In genomic region chr12:113478351-113479011, GRCh38 we compare ENCODE assay signal across 21 cellular contexts. TPM values are rescaled to one million over a fixed set of nuclear protein-coding genes. Genes with fewer than 3 reads are reported as not detected.
"Had no signal": no experiment of that assay in that cellular context is flagged by ENCODE, and none has a peak within 500 bp of the region (broad histone marks: within the 10 kb centered on the region; RNA-seq: fewer than 3 reads in every experiment).

No MANE protein-coding gene starts in this region.

- DNase-seq: activated CD4-positive, alpha-beta T cell treated with anti-CD3 and anti-CD28 coated beads, Interleukin-2, amount 50 U/mL, for 4 hours; activated CD4-positive, CD25-positive, alpha-beta regulatory T cell treated with anti-CD3 and anti-CD28 coated beads, Interleukin-2, amount 50 U/mL, for 72 hours; activated naive CD4-positive, alpha-beta T cell treated with anti-CD3 and anti-CD28 coated beads, Interleukin-2, amount 10 ng/mL, durations not matched to agents 7 days and 5 days; activated T-cell treated with anti-CD3 and anti-CD28 coated beads, Interleukin-2, amount 50 U/mL, for 24 hours; adrenal gland; mesendoderm; spleen; SW 1271; T-helper 9 cell; upper lobe of right lung had no signal

- H3K4me1 ChIP-seq: adrenal gland, upper lobe of right lung had no signal

- H3K79me2 ChIP-seq: hepatocyte had no signal

- FAIRE-seq: endometrium had no signal

- H3K9me3 Mint-ChIP-seq: activated naive CD4-positive, alpha-beta T cell treated with anti-CD3 and anti-CD28 coated beads, Interleukin-2, amount 10 ng/mL, durations not matched to agents 7 days and 5 days; natural killer cell treated with Interleukin-12 subunit alpha and Interleukin-12 subunit beta and Interleukin-15 and Interleukin-18, amount 100 ng/mL, for 72 hours had no signal

- H3K27ac ChIP-seq: adrenal gland, cardiac muscle cell, hepatocyte, spleen, thoracic aorta, upper lobe of right lung had no signal

- H3K4me3 Mint-ChIP-seq: activated naive CD4-positive, alpha-beta T cell treated with anti-CD3 and anti-CD28 coated beads, Interleukin-2, amount 10 ng/mL, durations not matched to agents 7 days and 5 days; activated T-cell treated with anti-CD3 and anti-CD28 coated beads, Interleukin-2, amount 50 U/mL, for 24 hours; natural killer cell treated with Interleukin-12 subunit alpha and Interleukin-12 subunit beta and Interleukin-15 and Interleukin-18, amount 100 ng/mL, for 72 hours had no signal

- H3K4me3 ChIP-seq: adrenal gland, cardiac muscle cell, hepatocyte, spleen, thoracic aorta, upper lobe of right lung had no signal

- H3K4me2 ChIP-seq: hepatocyte had no signal

- H3K27ac Mint-ChIP-seq: natural killer cell treated with Interleukin-12 subunit alpha and Interleukin-12 subunit beta and Interleukin-15 and Interleukin-18, amount 100 ng/mL, for 72 hours had no signal

- H3K36me3 ChIP-seq: adrenal gland, cardiac muscle cell, spleen, thoracic aorta, upper lobe of right lung had no signal

- H3K9me3 ChIP-seq: adrenal gland, thoracic aorta, upper lobe of right lung had no signal

- H2AFZ ChIP-seq: hepatocyte had no signal

RNA-seq across cellular contexts. Expression of gene LHX5, which starts 6.8 kb away (rescaled TPM):
- total RNA-seq: adrenal gland; cardiac muscle cell; dermis microvascular lymphatic vessel endothelial cell; esophagus mucosa; lower leg skin; natural killer cell treated with Interleukin-12 subunit alpha and Interleukin-12 subunit beta and Interleukin-15 and Interleukin-18, amount 100 ng/mL, for 72 hours; osteocyte; pulmonary artery endothelial cell; sciatic nerve; spleen; thoracic aorta; upper lobe of right lung had no signal
- polyA plus RNA-seq: adrenal gland, cardiac muscle cell, spleen had no signal
